ENCODE assay signal across 19 cellular contexts in the genomic region with DNA sequence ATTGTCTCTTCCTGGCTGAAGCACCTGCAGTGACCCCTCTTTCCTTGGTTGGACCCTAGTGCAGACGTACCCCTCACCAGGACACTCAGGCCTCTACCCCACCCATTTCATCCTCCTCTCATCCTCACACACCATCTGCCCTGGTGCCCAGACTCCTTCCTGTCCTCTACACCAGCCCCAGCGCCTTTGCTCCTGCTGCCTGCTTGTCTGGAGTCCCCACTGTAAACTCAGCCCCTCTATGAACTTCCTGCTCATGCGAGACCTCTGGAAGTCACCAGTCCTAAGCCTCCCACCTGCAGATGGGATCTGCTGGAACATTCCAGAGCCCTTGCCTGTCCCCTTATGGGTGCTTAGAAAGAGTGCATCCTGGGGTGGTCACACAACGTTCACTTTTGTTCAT.
DNase-seq lines count a peak whose midpoint lies in the region; ATAC-seq, FAIRE-seq and TF ChIP-seq lines count a peak whose summit lies in the region.
"Had no signal": no experiment of that assay in that cellular context is flagged by ENCODE, and none has a peak within 500 bp of the region (broad histone marks: within the 10 kb centered on the region; RNA-seq: fewer than 3 reads in every experiment).

No MANE protein-coding gene starts in this region.

- TF ChIP-seq POLR2A in stomach (IDR thresholded peaks at IDR 0.05) = no peak

- no peak overlapping the region for H3K4ac ChIP-seq in H9 (ENCODE audit: low read depth, low read length)

- no CpG with 5 or more reads among the region's 4 CpGs for WGBS in H9 (ENCODE audit: extremely low coverage, insufficient read length, low lambda C conversion rate)
- 63 to 74% (median 66%) methylated on average over 4 of the region's 4 CpGs for WGBS in stomach, 5 donors

- H4K20me1 ChIP-seq in H9 (ENCODE audit: control insufficient read depth, insufficient read depth, insufficient read length) = no peaks in the 10 kb centered on the region
- H4K20me1 ChIP-seq: BLaER1 treated with 17β-estradiol and CSF1 and Interleukin-3, amounts not matched to agents 10 nM and 100 nM had no signal

- H3K4me3 ChIP-seq in kidney (ENCODE audit: low read length in 2 of 2) = no peak overlapping the region
- no peak overlapping the region for H3K4me3 ChIP-seq in stomach
- H3K4me3 ChIP-seq: BLaER1 treated with 17β-estradiol and CSF1 and Interleukin-3, amounts not matched to agents 10 nM and 100 nM; GM23248 had no signal

- H3K4me3 Mint-ChIP-seq in H9 = no peak overlapping the region
- H3K4me3 Mint-ChIP-seq: B cell; CD8-positive, alpha-beta T cell had no signal

- no peak overlapping the region for H3K27ac ChIP-seq in H9 (ENCODE audit: insufficient read length, low read depth, low read length)
- no peak overlapping the region for H3K27ac ChIP-seq in kidney (ENCODE audit: low read depth in 2 of 2, low read length in 2 of 2)
- no peak overlapping the region for H3K27ac ChIP-seq in stomach
- H3K27ac ChIP-seq: BLaER1 treated with 17β-estradiol and CSF1 and Interleukin-3, amounts not matched to agents 10 nM and 100 nM; GM23248 had no signal

- H2BK15ac ChIP-seq in H9 (ENCODE audit: low read depth, low read length) = no peak overlapping the region

- no peaks in the 10 kb centered on the region for H3K79me1 ChIP-seq in H9 (ENCODE audit: insufficient read depth, low read depth, low read length, poor library complexity, severe bottlenecking)

- no peak overlapping the region for H3K56ac ChIP-seq in H9 (ENCODE audit: insufficient read length, low read depth, low read length)

- H3K36me3 ChIP-seq in kidney (ENCODE audit: control insufficient read depth in 1 of 2, insufficient read depth in 2 of 2, low read length in 2 of 2) (no peaks in the 10 kb centered on the region), stomach (no peaks in the 10 kb centered on the region)
- H3K36me3 ChIP-seq: BLaER1 treated with 17β-estradiol and CSF1 and Interleukin-3, amounts not matched to agents 10 nM and 100 nM had no signal

- H3K9me3 ChIP-seq in H9 (ENCODE audit: control insufficient read depth, low read depth, low read length) (no peaks in the 10 kb centered on the region), kidney (ENCODE audit: control insufficient read depth in 1 of 2, low read length in 2 of 2) (no peaks in the 10 kb centered on the region), stomach (peaks cover 0 to 6% (median 0%) of the 10 kb centered on the region in 4 donors)

- DNase-seq in activated effector memory CD4-positive, alpha-beta T cell treated with anti-CD3 and anti-CD28 coated beads, Interleukin-2, amount 50 U/mL, for 16 hours = peak; percentile 53
- DNase-seq in activated effector memory CD4-positive, alpha-beta T cell treated with Interleukin-2 at 50 U/mL for 16 hours = no peak
- DNase-seq in H9 = peak; percentile 23
- peak; percentile 23 for DNase-seq in kidney
- peak; percentile 31 for DNase-seq in sciatic nerve (ENCODE audit: low spot score)
- no peak for DNase-seq in DMS 273 (lab: John Stamatoyannopoulos, UW; ENCODE audit: unreplicated experiment)
- no peak for DNase-seq in stomach
- DNase-seq: Calu3, DMS 273 treated with DMSO at 0.1 percent for 48 hours, DMS53, DND-41, EL, GM23248, HCEC 1CT had no signal

- TF ChIP-seq CTCF in H9 (conservative IDR thresholded peaks at IDR 0.05) (no peak), kidney (IDR thresholded peaks at IDR 0.05; ENCODE audit: borderline replicate concordance, extremely low read depth, insufficient read depth) (no peak), stomach (IDR thresholded peaks at IDR 0.05) (no peak)

- peaks cover 39% of the 10 kb centered on the region for H3K27me3 Mint-ChIP-seq in H9 (ENCODE audit: low read depth)
- H3K27me3 Mint-ChIP-seq: B cell had no signal

- H2BK5ac ChIP-seq in H9 (ENCODE audit: insufficient read length, low read length) = no peak overlapping the region

- no peaks in the 10 kb centered on the region for H3K79me2 ChIP-seq in H9 (ENCODE audit: insufficient read depth, low read length)

- no peak overlapping the region for H2AFZ ChIP-seq in H9 (ENCODE audit: low read length)
- H2AFZ ChIP-seq: GM23248 had no signal

- H3K9me3 Mint-ChIP-seq in H9 = peaks cover 0 to 5% of the 10 kb centered on the region in 2 experiments; a peak in 3 of 5 replicates
- H3K9me3 Mint-ChIP-seq: CD8-positive, alpha-beta T cell had no signal

- intact Hi-C loops in kidney (cut with DNase I) = no loop called here
- intact Hi-C loops in sciatic nerve (cut with DNase I) = no loop called here
- intact Hi-C loops in stomach (cut with DNase I; ENCODE audit: low total_unique reads) = no loop called here

- ATAC-seq in sciatic nerve = no peak
- ATAC-seq: CD8-positive, alpha-beta T cell; HepG2 had no signal

- no peak overlapping the region for H2BK120ac ChIP-seq in H9 (ENCODE audit: low read depth, low read length, poor library complexity, severe bottlenecking)

- H4K8ac ChIP-seq in H9 (replicated peaks; ENCODE audit: insufficient read length, low read depth, low read length) = no peak overlapping the region

- no peaks in the 10 kb centered on the region for H3K4me1 Mint-ChIP-seq in H9
- H3K4me1 Mint-ChIP-seq: B cell had no signal

- no peak overlapping the region for H2AK5ac ChIP-seq in H9 (ENCODE audit: insufficient read length, low read length)

- H2BK20ac ChIP-seq in H9 (ENCODE audit: low read depth, low read length, poor library complexity, severe bottlenecking) = no peak overlapping the region

- H2BK12ac ChIP-seq in H9 (ENCODE audit: insufficient read length, low read depth, low read length) = no peak overlapping the region

- H3K14ac ChIP-seq in H9 (ENCODE audit: insufficient read depth, low read length) = no peak overlapping the region

- H3K4me2 ChIP-seq in H9 (ENCODE audit: insufficient read depth, insufficient read length, low read length) = no peak overlapping the region
- H3K4me2 ChIP-seq: BLaER1 treated with 17β-estradiol and CSF1 and Interleukin-3, amounts not matched to agents 10 nM and 100 nM had no signal

- H3K18ac ChIP-seq in H9 (ENCODE audit: insufficient read length, low read depth, low read length) = no peak overlapping the region

- no peak for FAIRE-seq in kidney (lab: Jason Lieb, UNC)
- FAIRE-seq: GM12891, HepG2 had no signal

- H3K27me3 ChIP-seq in H9 (ENCODE audit: insufficient read depth, low read length) (no peaks in the 10 kb centered on the region), stomach (peaks cover 0 to 33% (median 0%) of the 10 kb centered on the region in 3 donors)
- H3K27me3 ChIP-seq: BLaER1 treated with 17β-estradiol and CSF1 and Interleukin-3, amounts not matched to agents 10 nM and 100 nM had no signal

- H3K23me2 ChIP-seq in H9 (ENCODE audit: insufficient read length, low read depth, low read length, poor library complexity, severe bottlenecking) = no peaks in the 10 kb centered on the region

- no peak overlapping the region for H3T11ph ChIP-seq in H9 (ENCODE audit: low read length)

- H3K27ac Mint-ChIP-seq in H9 = peak overlapping the region in 2 of 3 experiments; percentile 27 to 55; a peak in 1 of 7 replicates
- H3K27ac Mint-ChIP-seq: B cell; CD8-positive, alpha-beta T cell had no signal

- TF ChIP-seq EP300 in stomach (IDR thresholded peaks at IDR 0.05) = no peak

- H3K36me3 Mint-ChIP-seq in H9 (ENCODE audit: insufficient read depth in 1 of 3, low read depth in 3 of 3) = no peaks in the 10 kb centered on the region; a peak in 2 of 7 replicates
- H3K36me3 Mint-ChIP-seq: CD8-positive, alpha-beta T cell had no signal

- no peak overlapping the region for H3K9ac ChIP-seq in H9 (ENCODE audit: extremely low read depth, insufficient read length, low read length)
- H3K9ac ChIP-seq in kidney (ENCODE audit: low read length in 2 of 2) = no peak overlapping the region
- H3K9ac ChIP-seq: BLaER1 treated with 17β-estradiol and CSF1 and Interleukin-3, amounts not matched to agents 10 nM and 100 nM; GM23248 had no signal

- no peaks in the 10 kb centered on the region for H3K4me1 ChIP-seq in H9 (ENCODE audit: insufficient read depth, low read length)
- no peaks in the 10 kb centered on the region for H3K4me1 ChIP-seq in kidney (ENCODE audit: control insufficient read depth in 1 of 2, insufficient read depth in 1 of 2, low read depth in 1 of 2, low read length in 2 of 2)
- no peaks in the 10 kb centered on the region for H3K4me1 ChIP-seq in stomach
- H3K4me1 ChIP-seq: BLaER1 treated with 17β-estradiol and CSF1 and Interleukin-3, amounts not matched to agents 10 nM and 100 nM had no signal

- H4K5ac ChIP-seq in H9 (ENCODE audit: insufficient read length, low read depth, low read length) = no peak overlapping the region

- no peak overlapping the region for H3K23ac ChIP-seq in H9 (ENCODE audit: insufficient read length, low read depth, low read length)

- H4K91ac ChIP-seq in H9 (ENCODE audit: insufficient read length, low read depth, low read length) = no peak overlapping the region

Comparison
In these comparisons a context has a peak if more than half of its experiments do, and no peak if none do; other contexts are left out.
1. DNase-seq: peak in activated effector memory CD4-positive, alpha-beta T cell treated with anti-CD3 and anti-CD28 coated beads, Interleukin-2, amount 50 U/mL, for 16 hours (single experiment), H9 (single experiment), kidney (single experiment) and sciatic nerve (single experiment); none in activated effector memory CD4-positive, alpha-beta T cell treated with Interleukin-2 at 50 U/mL for 16 hours (single experiment), DMS 273 (single experiment) and stomach (single experiment).